8 cellular contexts compared by ENCODE assay signal in the genomic region with DNA sequence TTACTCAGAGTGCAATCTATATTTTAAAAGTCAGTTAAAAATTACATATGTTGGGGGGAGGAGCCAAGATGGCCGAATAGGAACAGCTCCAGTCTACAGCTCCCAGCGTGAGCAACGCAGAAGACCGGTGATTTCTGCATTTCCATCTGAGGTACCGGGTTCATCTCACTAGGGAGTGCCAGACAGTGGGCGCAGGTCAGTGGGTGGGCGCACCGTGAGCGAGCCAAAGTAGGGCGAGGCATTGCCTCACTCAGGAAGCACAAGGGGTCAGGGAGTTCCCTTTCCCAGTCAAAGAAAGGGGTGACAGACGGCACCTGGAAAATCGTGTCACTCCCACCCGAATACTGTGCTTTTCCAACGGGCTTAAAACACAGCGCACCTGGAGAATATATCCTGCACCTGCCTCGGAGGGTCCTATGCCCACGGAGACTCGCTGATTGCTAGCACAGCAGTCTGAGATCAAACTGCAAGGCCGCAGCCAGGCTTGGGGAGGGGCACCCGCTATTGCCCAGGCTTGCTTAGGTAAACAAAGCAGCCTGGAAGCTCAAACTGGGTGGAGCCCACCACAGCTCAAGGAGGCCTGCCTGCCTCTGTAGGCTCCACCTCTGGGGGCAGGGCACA.
DNase-seq lines count a peak whose midpoint lies in the region; TF ChIP-seq lines count a peak whose summit lies in the region.
"Not testable (repeated sequence)": the region's sequence is repeated elsewhere in the genome, so short reads cannot be mapped to it uniquely, and the experiment has no call there.

No MANE protein-coding gene starts in this region.

- H3K4me2 ChIP-seq in neuronal stem cell (ENCODE audit: insufficient read depth, low read length, poor library complexity, severe bottlenecking), result not testable (repeated sequence)

- not testable (repeated sequence) for H3K27me3 ChIP-seq in neuronal stem cell (ENCODE audit: control insufficient read depth in 3 of 3, insufficient read depth in 3 of 3, low read depth in 1 of 3, low read length in 3 of 3)

- not testable (repeated sequence) for H3K4ac ChIP-seq in neuronal stem cell (ENCODE audit: low read length)

- WGBS in neuronal stem cell (ENCODE audit: extremely low coverage in 2 of 2, insufficient read length in 2 of 2, insufficient replicate concordance in 1 of 2), 2 donors, result no CpG with 5 or more reads among the region's 20 CpGs

- H2AFZ ChIP-seq in neuronal stem cell (ENCODE audit: low read length), result peak overlapping the region; percentile 40

- H3K9ac ChIP-seq in neuronal stem cell (ENCODE audit: low read depth, low read length, poor library complexity), result not testable (repeated sequence)

- DNase-seq in DMS53 (lab: John Stamatoyannopoulos, UW) (peak; percentile 24), HT-29 (ENCODE audit: low spot score) (peak; percentile 16), NCI-H1105 treated with DMSO at 0.1 percent for 48 hours (lab: John Stamatoyannopoulos, UW) (peak; percentile 52), NCI-H146 (lab: John Stamatoyannopoulos, UW) (peak; percentile 4), NCI-H526 (lab: John Stamatoyannopoulos, UW) (peak; percentile 13 to 57), NCI-H748 (lab: John Stamatoyannopoulos, UW; ENCODE audit: unreplicated experiment) (peak; percentile 79), epithelial cell of esophagus (ENCODE audit: low read depth) (peak; percentile 36)
- DNase-seq in neuronal stem cell (ENCODE audit: low spot score), result not testable (repeated sequence)

- not testable (repeated sequence) for H2AK5ac ChIP-seq in neuronal stem cell (ENCODE audit: low read depth, low read length)

- not testable (repeated sequence) for H3K4me3 ChIP-seq in epithelial cell of esophagus (ENCODE audit: low read length); neuronal stem cell (ENCODE audit: low read length in 2 of 2)

- not testable (repeated sequence) for H3K23ac ChIP-seq in neuronal stem cell (ENCODE audit: low read depth, low read length, poor library complexity)

- H4K8ac ChIP-seq in neuronal stem cell (ENCODE audit: low read depth, low read length), result not testable (repeated sequence)

- not testable (repeated sequence) for H3K18ac ChIP-seq in neuronal stem cell (ENCODE audit: low read length)

- H3K14ac ChIP-seq in neuronal stem cell (ENCODE audit: low read length), result not testable (repeated sequence)

- H2BK5ac ChIP-seq in neuronal stem cell (ENCODE audit: low read length), result not testable (repeated sequence)

- not testable (repeated sequence) for H2BK120ac ChIP-seq in neuronal stem cell (ENCODE audit: low read depth, low read length)

- H2BK15ac ChIP-seq in neuronal stem cell (ENCODE audit: low read length), result not testable (repeated sequence)

- not testable (repeated sequence) for H2BK12ac ChIP-seq in neuronal stem cell (ENCODE audit: low read length)

- not testable (repeated sequence) for H4K91ac ChIP-seq in neuronal stem cell (ENCODE audit: low read depth, low read length, poor library complexity)

- TF ChIP-seq CTCF in epithelial cell of esophagus (IDR thresholded peaks at IDR 0.05; ENCODE audit: insufficient read depth, low read depth, low read length, missing control alignments), result not testable (repeated sequence)

- not testable (repeated sequence) for H3K4me1 ChIP-seq in neuronal stem cell (ENCODE audit: control insufficient read depth in 2 of 2, insufficient read depth in 1 of 2, low read depth in 1 of 2, low read length in 2 of 2)

- not testable (repeated sequence) for H3K27ac ChIP-seq in neuronal stem cell (replicated peaks; ENCODE audit: low read length)

- not testable (repeated sequence) for H3K36me3 ChIP-seq in neuronal stem cell (replicated peaks in 1 of 2; ENCODE audit: control insufficient read depth in 2 of 2, insufficient read depth in 2 of 2, low read length in 2 of 2)

- not testable (repeated sequence) for H3K9me3 ChIP-seq in neuronal stem cell (replicated peaks in 1 of 2; ENCODE audit: control insufficient read depth in 2 of 2, insufficient read depth in 1 of 2, low read depth in 1 of 2, low read length in 2 of 2)

- not testable (repeated sequence) for H3K79me1 ChIP-seq in neuronal stem cell (ENCODE audit: low read depth, low read length)
